Comparison of ENCODE assay signal across 8 cellular contexts in genomic region chr12:98698603-98699463, GRCh38. TPM values are rescaled to one million over a fixed set of nuclear protein-coding genes. Genes with fewer than 3 reads are reported as not detected.
DNase-seq lines count a peak whose midpoint lies in the region; ATAC-seq, FAIRE-seq and TF ChIP-seq lines count a peak whose summit lies in the region.

No MANE protein-coding gene starts in this region.

- ATAC-seq in HCT116: peak; percentile 98
- peak; percentile 89 for ATAC-seq in K562

- no peak for TF ChIP-seq POLR2A in HCT116 (IDR thresholded peaks at IDR 0.05; ENCODE audit: borderline replicate concordance, extremely low read depth, insufficient read depth, insufficient read length)
- TF ChIP-seq POLR2A in K562 (conservative IDR thresholded peaks at IDR 0.05): no peak

- H3K9me3 ChIP-seq in HCT116 (ENCODE audit: control insufficient read depth in 1 of 2, insufficient read depth in 1 of 2, low read depth in 1 of 2, low read length in 2 of 2) (no peaks in the 10 kb centered on the region), MG63 (no peaks in the 10 kb centered on the region), K562 (replicated peaks; ENCODE audit: control insufficient read depth, insufficient read depth, low read depth, low read length) (no peaks in the 10 kb centered on the region)

- in situ Hi-C loops in K562 (cut with MboI): no loop called here

- RAD21 ChIA-PET in HCT116 (lab: Charles Lee; ENCODE audit: low non-redundant PET in 1 of 2, low total read pairs in 2 of 2, uncharacterized antibody in 2 of 2, unreplicated experiment in 2 of 2): no interaction called here

- H3K4me1 ChIP-seq in HCT116 (ENCODE audit: control insufficient read depth in 1 of 2, insufficient read depth in 2 of 2, low read length in 2 of 2): no peaks in the 10 kb centered on the region
- peaks cover 4% of the 10 kb centered on the region in 2 experiments; a peak in 2 of 5 replicates for H3K4me1 ChIP-seq in K562 (replicated peaks in 1 of 2; ENCODE audit: control insufficient read depth in 2 of 2, insufficient read depth in 2 of 2, low read length in 2 of 2)

- no TSS peak for BruUV-seq in HCT116 (replicated peaks; lab: Mats Ljungman, UMichigan)
- no TSS peak for BruUV-seq in K562 (replicated peaks; lab: Mats Ljungman, UMichigan)

- no peaks in the 10 kb centered on the region for H3K9me2 ChIP-seq in HCT116 (ENCODE audit: insufficient read depth)

- H3K9ac ChIP-seq in HCT116 (ENCODE audit: low read length): no peak overlapping the region
- no peak overlapping the region for H3K9ac ChIP-seq in K562 (ENCODE audit: insufficient read depth in 1 of 2, low read depth in 2 of 2, low read length in 2 of 2)

- intact Hi-C loops in HCT116 (cut with micrococcal nuclease) (loop anchor here (1.0 to 2.0 kb wide), 3 partner anchors 44 to 299 kb away; no protein-coding TSS in a partner anchor), K562 (cut with micrococcal nuclease) (loop anchor here (1.0 to 10.0 kb wide), 3 partner anchors 44 to 296 kb away; no protein-coding TSS in a partner anchor)

- H2AFZ ChIP-seq in HCT116 (ENCODE audit: low read depth, low read length, poor library complexity, severe bottlenecking) (no peak overlapping the region), K562 (ENCODE audit: low read depth, low read length) (no peak overlapping the region)

- no peak overlapping the region for H3K4me3 ChIP-seq in HCT116 (replicated peaks in 1 of 2; ENCODE audit: low read depth in 1 of 2, low read length in 2 of 2)
- no peak overlapping the region for H3K4me3 ChIP-seq in MG63
- H3K4me3 ChIP-seq in K562: no peak overlapping the region

- no peaks in the 10 kb centered on the region for H3K9me1 ChIP-seq in K562 (ENCODE audit: control insufficient read depth, insufficient read depth, low read length)

- POLR2A ChIA-PET in HCT116 (lab: Charles Lee): no interaction called here
- POLR2A ChIA-PET in K562 (lab: Yijun Ruan, JAX): no interaction called here

- peak; percentile 82 for FAIRE-seq in K562 (lab: Jason Lieb, UNC)

- TF ChIP-seq RAD21 in HCT116 (IDR thresholded peaks at IDR 0.05; ENCODE audit: low read depth) (peak; percentile 60), K562 (CRISPR knock-in tag; conservative IDR thresholded peaks at IDR 0.05 in 1 of 2, IDR thresholded peaks at IDR 0.05 in 1 of 2) (peak; percentile 30 to 76; a peak in 2 of 4 replicates)

- H3K27ac ChIP-seq in HCT116 (ENCODE audit: low read depth, low read length) (no peak overlapping the region), K562 (ENCODE audit: extremely low read depth, low read depth, low read length) (no peak overlapping the region)

- peak; percentile 50 to 75 (median 75); a peak in 5 of 6 replicates for TF ChIP-seq CTCF in HCT116 (IDR thresholded peaks at IDR 0.05 in 2 of 3, conservative IDR thresholded peaks at IDR 0.05 in 1 of 3; ENCODE audit: borderline replicate concordance in 1 of 3, insufficient read depth in 1 of 3, low read depth in 2 of 3, low read length in 2 of 3)
- peak; percentile 67 to 77 (median 69) for TF ChIP-seq CTCF in K562 (IDR thresholded peaks at IDR 0.05 in 2 of 3, conservative IDR thresholded peaks at IDR 0.05 in 1 of 3; ENCODE audit: insufficient read depth in 2 of 3, low read depth in 1 of 3, low read length in 3 of 3)

- no peaks in the 10 kb centered on the region for H3K79me2 ChIP-seq in HCT116 (ENCODE audit: insufficient read depth, low read length)
- H3K79me2 ChIP-seq in K562 (ENCODE audit: control insufficient read depth, insufficient read depth, low read length): no peaks in the 10 kb centered on the region

- 25% methylated on average over 6 of the region's 6 CpGs for WGBS in K562 (ENCODE audit: insufficient coverage, low coverage, missing lambda C conversion rate)

- H4K20me1 ChIP-seq in HCT116 (ENCODE audit: insufficient read depth) (no peaks in the 10 kb centered on the region), K562 (replicated peaks; ENCODE audit: control insufficient read depth, insufficient read depth, low read length) (no peaks in the 10 kb centered on the region)

- DNase-seq in activated gamma-delta T cell treated with Interleukin-2 at 50 U/mL for 16 hours (peak; percentile 11), activated gamma-delta T cell (lab: John Stamatoyannopoulos, UW) (no peak), HCT116 (ENCODE audit: low read depth, low spot score) (peak; percentile 31), MG63 (peak; percentile 24), SKM-1 treated with dmso at 0.1 percent for 144 hours (lab: John Stamatoyannopoulos, UW; ENCODE audit: unreplicated experiment) (peak; percentile 40), K562 (ENCODE audit: extremely low read depth in 1 of 4, low spot score in 3 of 4) (peak; percentile 30 to 70 (median 44)), inferior parietal cortex (ENCODE audit: extremely low spot score) (peak; percentile 87)
- DNase-seq in stimulated activated CD4-positive, alpha-beta T cell treated with anti-CD3 and anti-CD28 coated beads, Interleukin-4, amount 100 ng/mL, for 4 hours: peak; percentile 5 to 26

- TF ChIP-seq EP300 in K562 (IDR thresholded peaks at IDR 0.05; ENCODE audit: low read length): no peak

- H3K4me2 ChIP-seq in HCT116 (ENCODE audit: low read length) (no peak overlapping the region), K562 (ENCODE audit: insufficient read depth, low read length) (no peak overlapping the region)

- H3K27me3 ChIP-seq in HCT116 (ENCODE audit: insufficient read depth, low read length) (no peaks in the 10 kb centered on the region), MG63 (no peaks in the 10 kb centered on the region), K562 (ENCODE audit: control insufficient read depth in 2 of 2, insufficient read depth in 2 of 2, low read length in 2 of 2) (no peaks in the 10 kb centered on the region)

- CTCF ChIA-PET in HCT116 (lab: Charles Lee) (interaction anchor here (0.7 to 2.1 kb wide), 3 partner anchors 15 to 300 kb away, joined by 3 to 13 read pairs (median 5); no protein-coding TSS in a partner anchor), K562 (lab: Yijun Ruan, JAX; ENCODE audit: low intra/inter-chr PET ratio) (no interaction called here)

- H3K36me3 ChIP-seq in HCT116 (ENCODE audit: control insufficient read depth in 1 of 2, insufficient read depth in 2 of 2, low read length in 2 of 2) (peaks cover 0 to 2% of the 10 kb centered on the region in 2 experiments; a peak in 1 of 4 replicates), MG63 (peaks cover 26% of the 10 kb centered on the region), K562 (ENCODE audit: control insufficient read depth, insufficient read depth, low read length) (no peaks in the 10 kb centered on the region; the same call in 2 of the 3 replicates)

TF ChIP-seq in HCT116, 20 proteins besides CTCF, POLR2A, EP300 and RAD21 (continues in another document):
- TF ChIP-seq POLR2AphosphoS5 (IDR thresholded peaks at IDR 0.05; ENCODE audit: low read depth, low read length): no peak
- TF ChIP-seq EGR1 (IDR thresholded peaks at IDR 0.05; ENCODE audit: low read depth): no peak
- TF ChIP-seq SIN3A (IDR thresholded peaks at IDR 0.05; ENCODE audit: low read depth): no peak

TF ChIP-seq in K562, 482 proteins besides CTCF, POLR2A, EP300 and RAD21:
- peak; percentile 75 for TF ChIP-seq SMC3 (conservative IDR thresholded peaks at IDR 0.05; ENCODE audit: insufficient read depth, low read depth, low read length)
- TF ChIP-seq SMARCA5 (IDR thresholded peaks at IDR 0.05): no peak

RNA-seq across cellular contexts. Expression of gene APAF1, which starts 53.7 kb away (rescaled TPM):
- total RNA-seq in HCT116 (2021; ENCODE audit: unreplicated experiment) (13.9 TPM), K562 (2014; rRNA removed) (8.5 and 11.1 TPM in 2 replicates), K562 (2014; rRNA removed; fragmentation: Illumina TruSeq; extraction: Trizol) (15.2 and 18.3 TPM in 2 replicates), K562 (2015; rRNA removed; fragmentation: Illumina TruSeq; extraction: Trizol) (10.8 TPM in 2 replicates), K562 (2021) (11.5 and 13.4 TPM in 2 replicates)
- 3.6 and 4.7 TPM in 2 replicates for polyA plus RNA-seq in HCT116 (2012)
- 19.3 and 24.2 TPM in 2 replicates for total RNA-seq in MG63 (2014; rRNA removed; shearing (Covaris generic); ENCODE audit: low replicate concordance)
- 34.4 and 111 TPM in 2 replicates for total RNA-seq in K562 (2011; cell fraction: chromatin; rRNA removed; ENCODE audit: low replicate concordance)
- total RNA-seq in K562 (2011; cell fraction: nucleolus; rRNA removed): 13.7 and 18.6 TPM in 2 replicates
- 27.3 and 35.5 TPM in 2 replicates for total RNA-seq in K562 (2011; cell fraction: nucleoplasm; rRNA removed)
- polyA plus RNA-seq in K562 (2011; rRNA removed) (12.4 and 15.7 TPM in 2 replicates), K562 (2014; fragmentation: Illumina TruSeq; extraction: Trizol) (8.2 and 9.9 TPM in 2 replicates), K562 (2014; fragmentation: Nextera tagmentation; extraction: Ambion mirVana) (1 to 10 TPM; 5.1 to 6.5 TPM), K562 (2014; rRNA removed) (7.2 and 8.4 TPM in 2 replicates)
- 5.2 and 7.2 TPM in 2 replicates for polyA plus RNA-seq in K562 (2011; cell fraction: cytosol; rRNA removed)
- 9.1 and 10.9 TPM in 2 replicates for polyA plus RNA-seq in K562 (2011; cell fraction: nucleus; rRNA removed)
- polyA plus RNA-seq in K562 (2012): 6.7 and 9.1 TPM in 2 replicates
- polyA minus RNA-seq in K562 (2011; rRNA and poly(A)+ RNA removed): 48.2 and 55.6 TPM in 2 replicates
- polyA minus RNA-seq in K562 (2011; cell fraction: cytosol; rRNA and poly(A)+ RNA removed): 12.2 and 18.2 TPM in 2 replicates
- polyA minus RNA-seq in K562 (2011; cell fraction: nucleus; rRNA and poly(A)+ RNA removed): 12.1 and 26.7 TPM in 2 replicates

RNA-seq across cellular contexts. Expression of gene IKBIP, which starts 54.2 kb away (rescaled TPM):
- total RNA-seq in HCT116 (2021; ENCODE audit: unreplicated experiment) (14.5 TPM), K562 (2014; rRNA removed) (14.1 and 14.9 TPM in 2 replicates), K562 (2014; rRNA removed; fragmentation: Illumina TruSeq; extraction: Trizol) (19.5 and 22.8 TPM in 2 replicates), K562 (2015; rRNA removed; fragmentation: Illumina TruSeq; extraction: Trizol) (16.5 and 17.8 TPM in 2 replicates), K562 (2021) (14.9 and 15.4 TPM in 2 replicates)
- 3.9 and 5.7 TPM in 2 replicates for polyA plus RNA-seq in HCT116 (2012)
- total RNA-seq in MG63 (2014; rRNA removed; shearing (Covaris generic); ENCODE audit: low replicate concordance): 48.9 and 79.7 TPM in 2 replicates
- total RNA-seq in K562 (2011; cell fraction: chromatin; rRNA removed; ENCODE audit: low replicate concordance): 6.2 and 22.8 TPM in 2 replicates
- 6.2 and 7.0 TPM in 2 replicates for total RNA-seq in K562 (2011; cell fraction: nucleolus; rRNA removed)
- total RNA-seq in K562 (2011; cell fraction: nucleoplasm; rRNA removed): 11.0 and 14.5 TPM in 2 replicates
- polyA plus RNA-seq in K562 (2011; rRNA removed) (12.3 and 16.2 TPM in 2 replicates), K562 (2014; fragmentation: Illumina TruSeq; extraction: Trizol) (12.6 and 15.3 TPM in 2 replicates), K562 (2014; fragmentation: Nextera tagmentation; extraction: Ambion mirVana) (1 to 10 TPM; 3.3 to 4.9 TPM), K562 (2014; rRNA removed) (14.9 and 15.8 TPM in 2 replicates)
- polyA plus RNA-seq in K562 (2011; cell fraction: cytosol; rRNA removed): 3.1 and 5.1 TPM in 2 replicates
- 2.5 and 2.8 TPM in 2 replicates for polyA plus RNA-seq in K562 (2011; cell fraction: nucleus; rRNA removed)
- polyA plus RNA-seq in K562 (2012): 12.4 and 14.4 TPM in 2 replicates
- 9.7 and 10.4 TPM in 2 replicates for polyA minus RNA-seq in K562 (2011; rRNA and poly(A)+ RNA removed)
- polyA minus RNA-seq in K562 (2011; cell fraction: cytosol; rRNA and poly(A)+ RNA removed): 4.7 and 4.8 TPM in 2 replicates
- polyA minus RNA-seq in K562 (2011; cell fraction: nucleus; rRNA and poly(A)+ RNA removed): 2.7 and 3.8 TPM in 2 replicates
